Comparison of ENCODE assay signal across 1 cellular context in the genomic region with DNA sequence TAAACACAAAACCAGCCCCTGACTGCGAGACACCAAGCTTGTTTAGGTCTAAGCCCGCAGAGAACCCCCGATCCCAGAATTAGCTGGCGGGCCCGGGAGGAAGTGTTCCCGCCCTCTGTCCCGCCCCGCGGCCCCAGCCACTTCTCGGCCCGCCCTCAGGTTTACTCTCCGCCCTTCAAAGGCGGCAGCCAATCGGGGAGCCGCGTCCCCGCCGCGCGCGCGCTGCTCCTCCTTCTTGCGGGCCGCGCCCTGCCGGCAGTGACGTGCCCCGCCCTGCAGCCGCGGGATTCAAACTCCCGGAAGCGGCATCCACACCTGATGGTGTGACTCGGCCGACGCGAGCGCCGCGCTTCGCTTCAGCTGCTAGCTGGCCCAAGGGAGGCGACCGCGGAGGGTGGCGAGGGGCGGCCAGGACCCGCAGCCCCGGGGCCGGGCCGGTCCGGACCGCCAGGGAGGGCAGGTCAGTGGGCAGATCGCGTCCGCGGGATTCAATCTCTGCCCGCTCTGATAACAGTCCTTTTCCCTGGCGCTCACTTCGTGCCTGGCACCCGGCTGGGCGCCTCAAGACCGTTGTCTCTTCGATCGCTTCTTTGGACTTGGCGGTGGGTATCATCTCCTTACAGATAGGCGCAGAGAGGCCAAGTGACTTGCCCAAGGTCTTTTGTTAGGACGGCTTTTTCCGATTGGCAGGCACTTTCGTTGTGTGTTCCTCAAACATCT.
A peak's percentile ranks its signal among the peaks of the same experiment; 100 is the strongest.
TF ChIP-seq lines count a peak whose summit lies in the region.

A gene (plus strand): TSS at position 291 of the 720 bp plus-strand sequence. CDS start 3,440 bp downstream, outside the sequence.

TF ChIP-seq in HEK293, 187 proteins besides CTCF, POLR2A, EP300 and RAD21 (continued from another document and continues in another):
- TF ChIP-seq ZNF660 (tag by site-specific recombination; IDR thresholded peaks at IDR 0.05) (peak; percentile 49; the same call in 1 of the 2 replicates), RBAK (tag by site-specific recombination; IDR thresholded peaks at IDR 0.05) (no peak), ZNF571 (tag by site-specific recombination; IDR thresholded peaks at IDR 0.05) (no peak), ZBTB8A (tag by site-specific recombination; IDR thresholded peaks at IDR 0.05) (peak; percentile 75), ZNF621 (tag by site-specific recombination; IDR thresholded peaks at IDR 0.05) (no peak), ZNF510 (tag by site-specific recombination; IDR thresholded peaks at IDR 0.05; ENCODE audit: insufficient replicate concordance) (no peak), ZFP37 (tag by site-specific recombination; IDR thresholded peaks at IDR 0.05) (peak; percentile 45), ZNF792 (tag by site-specific recombination; IDR thresholded peaks at IDR 0.05) (no peak), ZBTB20 (tag by site-specific recombination; IDR thresholded peaks at IDR 0.05) (peak; percentile 91), ZNF473 (tag by site-specific recombination; IDR thresholded peaks at IDR 0.05) (no peak), ZNF768 (tag by site-specific recombination; IDR thresholded peaks at IDR 0.05) (no peak), ZNF184 (tag by site-specific recombination; IDR thresholded peaks at IDR 0.05) (no peak), ZNF677 (tag by site-specific recombination; IDR thresholded peaks at IDR 0.05) (no peak), ZNF76 (tag by site-specific recombination; IDR thresholded peaks at IDR 0.05; ENCODE audit: borderline replicate concordance, low read depth) (0 out of 2 replicates have a peak, but pooled peaks have one; percentile 15), KLF8 (tag by site-specific recombination; IDR thresholded peaks at IDR 0.05) (peak; percentile 98), ZNF274 (IDR thresholded peaks at IDR 0.05; ENCODE audit: low read length) (no peak), ZNF274 (tag by site-specific recombination; IDR thresholded peaks at IDR 0.05; ENCODE audit: borderline replicate concordance) (no peak), ZNF335 (tag by site-specific recombination; conservative IDR thresholded peaks at IDR 0.05) (peak; percentile 90), ZNF214 (tag by site-specific recombination; IDR thresholded peaks at IDR 0.05; ENCODE audit: borderline replicate concordance) (no peak), SCRT2 (tag by site-specific recombination; IDR thresholded peaks at IDR 0.05) (peak; percentile 67), ZNF600 (tag by site-specific recombination; IDR thresholded peaks at IDR 0.05) (no peak), PRDM1 (tag by site-specific recombination; IDR thresholded peaks at IDR 0.05) (peak; percentile 60; the same call in 1 of the 2 replicates), ZBTB17 (tag by site-specific recombination; IDR thresholded peaks at IDR 0.05) (peak; percentile 79), ZNF48 (tag by site-specific recombination; IDR thresholded peaks at IDR 0.05) (no peak), ZNF626 (tag by site-specific recombination; IDR thresholded peaks at IDR 0.05) (no peak), ZNF561 (tag by site-specific recombination; IDR thresholded peaks at IDR 0.05; ENCODE audit: borderline replicate concordance) (peak; percentile 47; the same call in 1 of the 2 replicates), ZNF776 (tag by site-specific recombination; IDR thresholded peaks at IDR 0.05; ENCODE audit: borderline replicate concordance) (no peak), ZNF585B (tag by site-specific recombination; IDR thresholded peaks at IDR 0.05) (no peak), ZNF843 (tag by site-specific recombination; IDR thresholded peaks at IDR 0.05) (no peak), HOXD13 (CRISPR knock-in tag; IDR thresholded peaks at IDR 0.05; ENCODE audit: borderline replicate concordance) (no peak), SP3 (tag by site-specific recombination; IDR thresholded peaks at IDR 0.05) (peak; percentile 97), ZNF366 (tag by site-specific recombination; conservative IDR thresholded peaks at IDR 0.05) (0 out of 2 replicates have a peak, but pooled peaks have one; percentile 5), ZNF701 (tag by site-specific recombination; IDR thresholded peaks at IDR 0.05) (no peak)
- TF ChIP-seq, protein P1, sequence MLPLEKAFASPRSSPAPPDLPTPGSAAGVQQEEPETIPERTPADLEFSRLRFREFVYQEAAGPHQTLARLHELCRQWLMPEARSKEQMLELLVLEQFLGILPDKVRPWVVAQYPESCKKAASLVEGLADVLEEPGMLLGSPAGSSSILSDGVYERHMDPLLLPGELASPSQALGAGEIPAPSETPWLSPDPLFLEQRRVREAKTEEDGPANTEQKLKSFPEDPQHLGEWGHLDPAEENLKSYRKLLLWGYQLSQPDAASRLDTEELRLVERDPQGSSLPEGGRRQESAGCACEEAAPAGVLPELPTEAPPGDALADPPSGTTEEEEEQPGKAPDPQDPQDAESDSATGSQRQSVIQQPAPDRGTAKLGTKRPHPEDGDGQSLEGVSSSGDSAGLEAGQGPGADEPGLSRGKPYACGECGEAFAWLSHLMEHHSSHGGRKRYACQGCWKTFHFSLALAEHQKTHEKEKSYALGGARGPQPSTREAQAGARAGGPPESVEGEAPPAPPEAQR (tag by site-specific recombination; IDR thresholded peaks at IDR 0.05) = no peak
- TF ChIP-seq, protein P2, sequence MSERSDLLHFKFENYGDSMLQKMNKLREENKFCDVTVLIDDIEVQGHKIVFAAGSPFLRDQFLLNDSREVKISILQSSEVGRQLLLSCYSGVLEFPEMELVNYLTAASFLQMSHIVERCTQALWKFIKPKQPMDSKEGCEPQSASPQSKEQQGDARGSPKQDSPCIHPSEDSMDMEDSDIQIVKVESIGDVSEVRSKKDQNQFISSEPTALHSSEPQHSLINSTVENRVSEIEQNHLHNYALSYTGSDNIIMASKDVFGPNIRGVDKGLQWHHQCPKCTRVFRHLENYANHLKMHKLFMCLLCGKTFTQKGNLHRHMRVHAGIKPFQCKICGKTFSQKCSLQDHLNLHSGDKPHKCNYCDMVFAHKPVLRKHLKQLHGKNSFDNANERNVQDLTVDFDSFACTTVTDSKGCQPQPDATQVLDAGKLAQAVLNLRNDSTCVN (tag by site-specific recombination; optimal IDR thresholded peaks at IDR 0.05) = peak; percentile 91
- TF ChIP-seq, protein P3, sequence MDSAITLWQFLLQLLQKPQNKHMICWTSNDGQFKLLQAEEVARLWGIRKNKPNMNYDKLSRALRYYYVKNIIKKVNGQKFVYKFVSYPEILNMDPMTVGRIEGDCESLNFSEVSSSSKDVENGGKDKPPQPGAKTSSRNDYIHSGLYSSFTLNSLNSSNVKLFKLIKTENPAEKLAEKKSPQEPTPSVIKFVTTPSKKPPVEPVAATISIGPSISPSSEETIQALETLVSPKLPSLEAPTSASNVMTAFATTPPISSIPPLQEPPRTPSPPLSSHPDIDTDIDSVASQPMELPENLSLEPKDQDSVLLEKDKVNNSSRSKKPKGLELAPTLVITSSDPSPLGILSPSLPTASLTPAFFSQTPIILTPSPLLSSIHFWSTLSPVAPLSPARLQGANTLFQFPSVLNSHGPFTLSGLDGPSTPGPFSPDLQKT (IDR thresholded peaks at IDR 0.05; ENCODE audit: borderline replicate concordance, low read depth, low read length) = no peak
- TF ChIP-seq, protein P4, sequence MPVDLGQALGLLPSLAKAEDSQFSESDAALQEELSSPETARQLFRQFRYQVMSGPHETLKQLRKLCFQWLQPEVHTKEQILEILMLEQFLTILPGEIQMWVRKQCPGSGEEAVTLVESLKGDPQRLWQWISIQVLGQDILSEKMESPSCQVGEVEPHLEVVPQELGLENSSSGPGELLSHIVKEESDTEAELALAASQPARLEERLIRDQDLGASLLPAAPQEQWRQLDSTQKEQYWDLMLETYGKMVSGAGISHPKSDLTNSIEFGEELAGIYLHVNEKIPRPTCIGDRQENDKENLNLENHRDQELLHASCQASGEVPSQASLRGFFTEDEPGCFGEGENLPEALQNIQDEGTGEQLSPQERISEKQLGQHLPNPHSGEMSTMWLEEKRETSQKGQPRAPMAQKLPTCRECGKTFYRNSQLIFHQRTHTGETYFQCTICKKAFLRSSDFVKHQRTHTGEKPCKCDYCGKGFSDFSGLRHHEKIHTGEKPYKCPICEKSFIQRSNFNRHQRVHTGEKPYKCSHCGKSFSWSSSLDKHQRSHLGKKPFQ (tag by site-specific recombination; IDR thresholded peaks at IDR 0.05) = peak; percentile 96
- TF ChIP-seq, protein P5, sequence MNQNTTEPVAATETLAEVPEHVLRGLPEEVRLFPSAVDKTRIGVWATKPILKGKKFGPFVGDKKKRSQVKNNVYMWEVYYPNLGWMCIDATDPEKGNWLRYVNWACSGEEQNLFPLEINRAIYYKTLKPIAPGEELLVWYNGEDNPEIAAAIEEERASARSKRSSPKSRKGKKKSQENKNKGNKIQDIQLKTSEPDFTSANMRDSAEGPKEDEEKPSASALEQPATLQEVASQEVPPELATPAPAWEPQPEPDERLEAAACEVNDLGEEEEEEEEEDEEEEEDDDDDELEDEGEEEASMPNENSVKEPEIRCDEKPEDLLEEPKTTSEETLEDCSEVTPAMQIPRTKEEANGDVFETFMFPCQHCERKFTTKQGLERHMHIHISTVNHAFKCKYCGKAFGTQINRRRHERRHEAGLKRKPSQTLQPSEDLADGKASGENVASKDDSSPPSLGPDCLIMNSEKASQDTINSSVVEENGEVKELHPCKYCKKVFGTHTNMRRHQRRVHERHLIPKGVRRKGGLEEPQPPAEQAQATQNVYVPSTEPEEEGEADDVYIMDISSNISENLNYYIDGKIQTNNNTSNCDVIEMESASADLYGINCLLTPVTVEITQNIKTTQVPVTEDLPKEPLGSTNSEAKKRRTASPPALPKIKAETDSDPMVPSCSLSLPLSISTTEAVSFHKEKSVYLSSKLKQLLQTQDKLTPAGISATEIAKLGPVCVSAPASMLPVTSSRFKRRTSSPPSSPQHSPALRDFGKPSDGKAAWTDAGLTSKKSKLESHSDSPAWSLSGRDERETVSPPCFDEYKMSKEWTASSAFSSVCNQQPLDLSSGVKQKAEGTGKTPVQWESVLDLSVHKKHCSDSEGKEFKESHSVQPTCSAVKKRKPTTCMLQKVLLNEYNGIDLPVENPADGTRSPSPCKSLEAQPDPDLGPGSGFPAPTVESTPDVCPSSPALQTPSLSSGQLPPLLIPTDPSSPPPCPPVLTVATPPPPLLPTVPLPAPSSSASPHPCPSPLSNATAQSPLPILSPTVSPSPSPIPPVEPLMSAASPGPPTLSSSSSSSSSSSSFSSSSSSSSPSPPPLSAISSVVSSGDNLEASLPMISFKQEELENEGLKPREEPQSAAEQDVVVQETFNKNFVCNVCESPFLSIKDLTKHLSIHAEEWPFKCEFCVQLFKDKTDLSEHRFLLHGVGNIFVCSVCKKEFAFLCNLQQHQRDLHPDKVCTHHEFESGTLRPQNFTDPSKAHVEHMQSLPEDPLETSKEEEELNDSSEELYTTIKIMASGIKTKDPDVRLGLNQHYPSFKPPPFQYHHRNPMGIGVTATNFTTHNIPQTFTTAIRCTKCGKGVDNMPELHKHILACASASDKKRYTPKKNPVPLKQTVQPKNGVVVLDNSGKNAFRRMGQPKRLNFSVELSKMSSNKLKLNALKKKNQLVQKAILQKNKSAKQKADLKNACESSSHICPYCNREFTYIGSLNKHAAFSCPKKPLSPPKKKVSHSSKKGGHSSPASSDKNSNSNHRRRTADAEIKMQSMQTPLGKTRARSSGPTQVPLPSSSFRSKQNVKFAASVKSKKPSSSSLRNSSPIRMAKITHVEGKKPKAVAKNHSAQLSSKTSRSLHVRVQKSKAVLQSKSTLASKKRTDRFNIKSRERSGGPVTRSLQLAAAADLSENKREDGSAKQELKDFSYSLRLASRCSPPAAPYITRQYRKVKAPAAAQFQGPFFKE (tag by site-specific recombination; IDR thresholded peaks at IDR 0.05; ENCODE audit: borderline replicate concordance) = no peak
- TF ChIP-seq, protein P6, sequence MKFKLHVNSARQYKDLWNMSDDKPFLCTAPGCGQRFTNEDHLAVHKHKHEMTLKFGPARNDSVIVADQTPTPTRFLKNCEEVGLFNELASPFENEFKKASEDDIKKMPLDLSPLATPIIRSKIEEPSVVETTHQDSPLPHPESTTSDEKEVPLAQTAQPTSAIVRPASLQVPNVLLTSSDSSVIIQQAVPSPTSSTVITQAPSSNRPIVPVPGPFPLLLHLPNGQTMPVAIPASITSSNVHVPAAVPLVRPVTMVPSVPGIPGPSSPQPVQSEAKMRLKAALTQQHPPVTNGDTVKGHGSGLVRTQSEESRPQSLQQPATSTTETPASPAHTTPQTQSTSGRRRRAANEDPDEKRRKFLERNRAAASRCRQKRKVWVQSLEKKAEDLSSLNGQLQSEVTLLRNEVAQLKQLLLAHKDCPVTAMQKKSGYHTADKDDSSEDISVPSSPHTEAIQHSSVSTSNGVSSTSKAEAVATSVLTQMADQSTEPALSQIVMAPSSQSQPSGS (tag by site-specific recombination; IDR thresholded peaks at IDR 0.05; ENCODE audit: low read depth) = no peak
- TF ChIP-seq, protein P7, sequence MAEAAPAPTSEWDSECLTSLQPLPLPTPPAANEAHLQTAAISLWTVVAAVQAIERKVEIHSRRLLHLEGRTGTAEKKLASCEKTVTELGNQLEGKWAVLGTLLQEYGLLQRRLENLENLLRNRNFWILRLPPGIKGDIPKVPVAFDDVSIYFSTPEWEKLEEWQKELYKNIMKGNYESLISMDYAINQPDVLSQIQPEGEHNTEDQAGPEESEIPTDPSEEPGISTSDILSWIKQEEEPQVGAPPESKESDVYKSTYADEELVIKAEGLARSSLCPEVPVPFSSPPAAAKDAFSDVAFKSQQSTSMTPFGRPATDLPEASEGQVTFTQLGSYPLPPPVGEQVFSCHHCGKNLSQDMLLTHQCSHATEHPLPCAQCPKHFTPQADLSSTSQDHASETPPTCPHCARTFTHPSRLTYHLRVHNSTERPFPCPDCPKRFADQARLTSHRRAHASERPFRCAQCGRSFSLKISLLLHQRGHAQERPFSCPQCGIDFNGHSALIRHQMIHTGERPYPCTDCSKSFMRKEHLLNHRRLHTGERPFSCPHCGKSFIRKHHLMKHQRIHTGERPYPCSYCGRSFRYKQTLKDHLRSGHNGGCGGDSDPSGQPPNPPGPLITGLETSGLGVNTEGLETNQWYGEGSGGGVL (tag by site-specific recombination; IDR thresholded peaks at IDR 0.05) = no peak
- TF ChIP-seq, protein P8, sequence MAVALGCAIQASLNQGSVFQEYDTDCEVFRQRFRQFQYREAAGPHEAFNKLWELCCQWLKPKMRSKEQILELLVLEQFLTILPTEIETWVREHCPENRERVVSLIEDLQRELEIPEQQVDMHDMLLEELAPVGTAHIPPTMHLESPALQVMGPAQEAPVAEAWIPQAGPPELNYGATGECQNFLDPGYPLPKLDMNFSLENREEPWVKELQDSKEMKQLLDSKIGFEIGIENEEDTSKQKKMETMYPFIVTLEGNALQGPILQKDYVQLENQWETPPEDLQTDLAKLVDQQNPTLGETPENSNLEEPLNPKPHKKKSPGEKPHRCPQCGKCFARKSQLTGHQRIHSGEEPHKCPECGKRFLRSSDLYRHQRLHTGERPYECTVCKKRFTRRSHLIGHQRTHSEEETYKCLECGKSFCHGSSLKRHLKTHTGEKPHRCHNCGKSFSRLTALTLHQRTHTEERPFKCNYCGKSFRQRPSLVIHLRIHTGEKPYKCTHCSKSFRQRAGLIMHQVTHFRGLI (tag by site-specific recombination; IDR thresholded peaks at IDR 0.05) = peak; percentile 48; the same call in 1 of the 2 replicates
- TF ChIP-seq, protein P9, sequence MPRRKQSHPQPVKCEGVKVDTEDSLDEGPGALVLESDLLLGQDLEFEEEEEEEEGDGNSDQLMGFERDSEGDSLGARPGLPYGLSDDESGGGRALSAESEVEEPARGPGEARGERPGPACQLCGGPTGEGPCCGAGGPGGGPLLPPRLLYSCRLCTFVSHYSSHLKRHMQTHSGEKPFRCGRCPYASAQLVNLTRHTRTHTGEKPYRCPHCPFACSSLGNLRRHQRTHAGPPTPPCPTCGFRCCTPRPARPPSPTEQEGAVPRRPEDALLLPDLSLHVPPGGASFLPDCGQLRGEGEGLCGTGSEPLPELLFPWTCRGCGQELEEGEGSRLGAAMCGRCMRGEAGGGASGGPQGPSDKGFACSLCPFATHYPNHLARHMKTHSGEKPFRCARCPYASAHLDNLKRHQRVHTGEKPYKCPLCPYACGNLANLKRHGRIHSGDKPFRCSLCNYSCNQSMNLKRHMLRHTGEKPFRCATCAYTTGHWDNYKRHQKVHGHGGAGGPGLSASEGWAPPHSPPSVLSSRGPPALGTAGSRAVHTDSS (tag by site-specific recombination; IDR thresholded peaks at IDR 0.05) = no peak
